26 cellular contexts compared by ENCODE assay signal in genomic region chr14:75492832-75493579, GRCh38. TPM values are rescaled to one million over a fixed set of nuclear protein-coding genes. Genes with fewer than 3 reads are reported as not detected.
DNase-seq lines count a peak whose midpoint lies in the region; ATAC-seq, FAIRE-seq and TF ChIP-seq lines count a peak whose summit lies in the region.
"Had no signal": no experiment of that assay in that cellular context is flagged by ENCODE, and none has a peak within 500 bp of the region (broad histone marks: within the 10 kb centered on the region; RNA-seq: fewer than 3 reads in every experiment).

No MANE protein-coding gene starts in this region.

- no peaks in the 10 kb centered on the region for H3K27me3 ChIP-seq in mesenchymal stem cell (ENCODE audit: control insufficient read depth in 1 of 2, insufficient read depth in 1 of 2, low read length in 2 of 2)
- H3K27me3 ChIP-seq in foreskin keratinocyte, result peaks cover 7% of the 10 kb centered on the region
- no peaks in the 10 kb centered on the region for H3K27me3 ChIP-seq in pancreas
- H3K27me3 ChIP-seq: esophagus squamous epithelium, left lung, MG63 had no signal

- no peak overlapping the region for H2BK15ac ChIP-seq in mesenchymal stem cell (ENCODE audit: low read depth, poor library complexity, severe bottlenecking)

- H3K4me3 Mint-ChIP-seq in activated CD4-positive, alpha-beta T cell treated with anti-CD3 and anti-CD28 coated beads, Interleukin-2, amount 10 ng/mL, durations not matched to agents 24 days and 14 days, result peak overlapping the region; percentile 31
- H3K4me3 Mint-ChIP-seq in activated CD8-positive, alpha-beta T cell treated with anti-CD3 and anti-CD28 coated beads for 36 hours, result no peak overlapping the region
- H3K4me3 Mint-ChIP-seq: CD14-positive monocyte, H9 had no signal

- H2BK5ac ChIP-seq in mesenchymal stem cell (ENCODE audit: low read depth, low read length, poor library complexity, severe bottlenecking), result no peak overlapping the region

- no peak overlapping the region for H3K4me2 ChIP-seq in mesenchymal stem cell (ENCODE audit: low read length, poor library complexity, severe bottlenecking)

- peaks cover 56% of the 10 kb centered on the region for H3K4me1 Mint-ChIP-seq in activated CD4-positive, alpha-beta T cell treated with anti-CD3 and anti-CD28 coated beads, Interleukin-2, amount 10 ng/mL, durations not matched to agents 24 days and 14 days
- H3K4me1 Mint-ChIP-seq in activated CD8-positive, alpha-beta T cell treated with anti-CD3 and anti-CD28 coated beads for 36 hours (ENCODE audit: low read depth), result peaks cover 56% of the 10 kb centered on the region

- no peak overlapping the region for H2AK5ac ChIP-seq in mesenchymal stem cell (ENCODE audit: low read length, severe bottlenecking)

- no peaks in the 10 kb centered on the region for H3K27me3 Mint-ChIP-seq in activated CD4-positive, alpha-beta T cell treated with anti-CD3 and anti-CD28 coated beads, Interleukin-2, amount 10 ng/mL, durations not matched to agents 24 days and 14 days
- H3K27me3 Mint-ChIP-seq in activated CD8-positive, alpha-beta T cell treated with anti-CD3 and anti-CD28 coated beads for 36 hours, result no peaks in the 10 kb centered on the region

- peak overlapping the region; percentile 84 for H3K27ac Mint-ChIP-seq in activated CD4-positive, alpha-beta T cell treated with anti-CD3 and anti-CD28 coated beads, Interleukin-2, amount 10 ng/mL, durations not matched to agents 24 days and 14 days
- peak overlapping the region; percentile 61 for H3K27ac Mint-ChIP-seq in activated CD8-positive, alpha-beta T cell treated with anti-CD3 and anti-CD28 coated beads for 36 hours
- H3K27ac Mint-ChIP-seq: CD14-positive monocyte had no signal

- no peak overlapping the region for H3K9ac ChIP-seq in mesenchymal stem cell (ENCODE audit: low read length)

- no peak overlapping the region for H3K14ac ChIP-seq in mesenchymal stem cell (ENCODE audit: low read length in 2 of 2)

- H3K18ac ChIP-seq in mesenchymal stem cell (ENCODE audit: low read depth in 1 of 2, low read length in 2 of 2), result no peak overlapping the region

- 94% methylated on average over 6 of the region's 9 CpGs for WGBS in mesenchymal stem cell
- WGBS in pancreas, 2 donors, result 87 to 88% methylated on average over 9 of the region's 9 CpGs

- H2AFZ ChIP-seq in mesenchymal stem cell (ENCODE audit: low read depth, low read length), result no peak overlapping the region

- no peaks in the 10 kb centered on the region for H3K79me1 ChIP-seq in mesenchymal stem cell (replicated peaks; ENCODE audit: low read length, poor library complexity, severe bottlenecking)

- no peaks in the 10 kb centered on the region for H3K36me3 Mint-ChIP-seq in activated CD4-positive, alpha-beta T cell treated with anti-CD3 and anti-CD28 coated beads, Interleukin-2, amount 10 ng/mL, durations not matched to agents 24 days and 14 days (ENCODE audit: low read depth)
- no peaks in the 10 kb centered on the region for H3K36me3 Mint-ChIP-seq in activated CD8-positive, alpha-beta T cell treated with anti-CD3 and anti-CD28 coated beads for 36 hours (ENCODE audit: low read depth)
- H3K36me3 Mint-ChIP-seq: CD14-positive monocyte had no signal

- no peak for DNase-seq in activated CD4-positive, alpha-beta T cell treated with anti-CD3 and anti-CD28 coated beads, Interleukin-2, amount 10 ng/mL, durations not matched to agents 24 days and 14 days
- DNase-seq in activated CD4-positive, alpha-beta T cell treated with anti-CD3 and anti-CD28 coated beads, Interleukin-2, amount 50 U/mL, for 4 hours, result no peak
- no peak for DNase-seq in GM18507 (ENCODE audit: extremely low spot score, insufficient read length, low read depth)
- peak; percentile 23 for DNase-seq in activated CD8-positive, alpha-beta T cell treated with anti-CD3 and anti-CD28 coated beads for 36 hours
- DNase-seq in mesenchymal stem cell, result no peak
- DNase-seq in A172 (ENCODE audit: low spot score), result no peak
- no peak for DNase-seq in foreskin keratinocyte
- DNase-seq in pancreas, result no peak
- DNase-seq: activated effector memory CD4-positive, alpha-beta T cell treated with Interleukin-2 at 50 U/mL for 16 hours; aorta; DMS153; effector CD8-positive, alpha-beta T cell; esophagus squamous epithelium; GDM1; H9; IMR-90; left lung; MG63; NCI-H1694; retina had no signal

- no peak for ATAC-seq in activated CD8-positive, alpha-beta T cell treated with anti-CD3 and anti-CD28 coated beads for 36 hours
- ATAC-seq in foreskin keratinocyte (no peak), pancreas (no peak)
- ATAC-seq: left lung had no signal

- H3K27ac ChIP-seq in mesenchymal stem cell (ENCODE audit: low read length, poor library complexity, severe bottlenecking), result no peak overlapping the region
- H3K27ac ChIP-seq in foreskin keratinocyte, result no peak overlapping the region
- H3K27ac ChIP-seq in pancreas, result no peak overlapping the region
- H3K27ac ChIP-seq: esophagus squamous epithelium, HL-60, left lung, SK-N-MC had no signal

- peak overlapping the region; percentile 17 for H4K8ac ChIP-seq in mesenchymal stem cell (ENCODE audit: low read length)

- no peak overlapping the region for H4K91ac ChIP-seq in mesenchymal stem cell (ENCODE audit: low read length)

- H3K4me1 ChIP-seq in mesenchymal stem cell (ENCODE audit: control insufficient read depth, insufficient read depth, low read depth, low read length), result no peaks in the 10 kb centered on the region
- H3K4me1 ChIP-seq in foreskin keratinocyte, result no peaks in the 10 kb centered on the region
- H3K4me1 ChIP-seq in pancreas, result peaks cover 0 to 5% (median 0%) of the 10 kb centered on the region in 3 donors

- CTCF ChIA-PET in activated CD8-positive, alpha-beta T cell treated with anti-CD3 and anti-CD28 coated beads for 36 hours (lab: Charles Lee), result interaction anchor here (1.5 to 3.9 kb wide), 3 partner anchors 27 to 185 kb away, joined by 3 to 16 read pairs (median 10); no protein-coding TSS in a partner anchor

- no peak overlapping the region for H2BK120ac ChIP-seq in mesenchymal stem cell (ENCODE audit: low read depth, low read length)

- no peak overlapping the region for H3K4me3 ChIP-seq in mesenchymal stem cell (ENCODE audit: insufficient read depth in 1 of 2, low read depth in 1 of 2, low read length in 2 of 2)
- no peak overlapping the region for H3K4me3 ChIP-seq in pancreas
- H3K4me3 ChIP-seq: esophagus squamous epithelium, left lung, MG63, SK-N-MC had no signal

- H3K36me3 ChIP-seq in mesenchymal stem cell (ENCODE audit: control insufficient read depth in 1 of 2, insufficient read depth in 2 of 2, low read depth in 1 of 2, low read length in 2 of 2) (no peaks in the 10 kb centered on the region), pancreas (no peaks in the 10 kb centered on the region)
- H3K36me3 ChIP-seq: esophagus squamous epithelium, left lung, MG63 had no signal

- peak; percentile 26 for FAIRE-seq in GM18507 (lab: Jason Lieb, UNC)
- FAIRE-seq in pancreas (lab: Jason Lieb, UNC), result no peak
- FAIRE-seq: RCC 7860, TTC549 had no signal

- no peak overlapping the region for H3K4ac ChIP-seq in mesenchymal stem cell (ENCODE audit: low read depth in 1 of 2, low read length in 2 of 2)

- H3K23ac ChIP-seq in mesenchymal stem cell (ENCODE audit: low read length in 2 of 2), result no peak overlapping the region

- no peaks in the 10 kb centered on the region for H3K9me3 ChIP-seq in mesenchymal stem cell (ENCODE audit: control insufficient read depth, low read length)
- no peaks in the 10 kb centered on the region for H3K9me3 ChIP-seq in pancreas
- H3K9me3 ChIP-seq: esophagus squamous epithelium, left lung, MG63 had no signal

- no peaks in the 10 kb centered on the region for H3K9me3 Mint-ChIP-seq in activated CD4-positive, alpha-beta T cell treated with anti-CD3 and anti-CD28 coated beads, Interleukin-2, amount 10 ng/mL, durations not matched to agents 24 days and 14 days
- H3K9me3 Mint-ChIP-seq in activated CD8-positive, alpha-beta T cell treated with anti-CD3 and anti-CD28 coated beads for 36 hours, result peaks cover 3% of the 10 kb centered on the region
- H3K9me3 Mint-ChIP-seq: H9 had no signal

- POLR2A ChIA-PET in activated CD8-positive, alpha-beta T cell treated with anti-CD3 and anti-CD28 coated beads for 36 hours (lab: Charles Lee), result interaction anchor here (1.1 to 3.7 kb wide), 2 partner anchors 16 to 69 kb away, joined by 5 to 16 read pairs; no protein-coding TSS in a partner anchor

- intact Hi-C loops in activated CD4-positive, alpha-beta T cell treated with anti-CD3 and anti-CD28 coated beads, Interleukin-2, amount 10 ng/mL, durations not matched to agents 24 days and 14 days (cut with micrococcal nuclease), result loop anchor here (1.0 kb wide), 1 partner anchor 17 kb away; no protein-coding TSS in a partner anchor
- intact Hi-C loops in activated CD8-positive, alpha-beta T cell treated with anti-CD3 and anti-CD28 coated beads for 36 hours (cut with micrococcal nuclease), result loop anchor here (5.0 to 10.0 kb wide), 2 partner anchors 69 to 162 kb away; no protein-coding TSS in a partner anchor
- intact Hi-C loops in pancreas (cut with DNase I), result loop anchor here in 1 of 3 donors (10.0 kb wide), 1 partner anchor 358 kb away; no protein-coding TSS in a partner anchor

- no peak for TF ChIP-seq CTCF in activated CD8-positive, alpha-beta T cell treated with anti-CD3 and anti-CD28 coated beads for 36 hours (IDR thresholded peaks at IDR 0.05)
- TF ChIP-seq CTCF in foreskin keratinocyte (conservative IDR thresholded peaks at IDR 0.05) (no peak), pancreas (IDR thresholded peaks at IDR 0.05) (no peak)

- no peak overlapping the region for H2BK12ac ChIP-seq in mesenchymal stem cell (ENCODE audit: low read length in 2 of 2)

RNA-seq across cellular contexts. Expression of gene BATF, which starts 29.3 kb away (rescaled TPM):
- 175 and 178 TPM in 2 replicates for total RNA-seq in activated CD4-positive, alpha-beta T cell treated with anti-CD3 and anti-CD28 coated beads, Interleukin-2, amount 10 ng/mL, durations not matched to agents 24 days and 14 days
- total RNA-seq in activated CD8-positive, alpha-beta T cell treated with anti-CD3 and anti-CD28 coated beads for 36 hours, result 10 to 100 TPM; 46.4 to 47.0 TPM
- not detected for polyA plus RNA-seq in mesenchymal stem cell (2013, experiment 1 of 2)
- polyA plus RNA-seq in mesenchymal stem cell (2013, experiment 2 of 2), result 0.04 TPM
- total RNA-seq in A172 (2014; rRNA removed; shearing (Covaris generic)), result not detected in 2 replicates
- total RNA-seq in foreskin keratinocyte, result not detected in 2 replicates
- not detected in 2 replicates for polyA plus RNA-seq in foreskin keratinocyte
- total RNA-seq in pancreas, result 1 to 10 TPM in 1 of 6 donors, under 1 TPM in 4, not detected in 1; 0.28 to 1.7 (median 0.63) TPM
- 1 to 10 TPM; 1.2 to 1.7 TPM for polyA plus RNA-seq in pancreas
- total RNA-seq: H9, IMR-90 had no signal
- polyA plus RNA-seq: AG04450, IMR-90 had no signal

Comparison
In these comparisons a context has a peak if more than half of its experiments do, and no peak if none do; other contexts are left out.
1. RNA of gene BATF, which starts 29.3 kb away (total RNA-seq): 175 to 178 TPM in activated CD4-positive, alpha-beta T cell treated with anti-CD3 and anti-CD28 coated beads, Interleukin-2, amount 10 ng/mL, durations not matched to agents 24 days and 14 days and 46.4 to 47.0 TPM in activated CD8-positive, alpha-beta T cell treated with anti-CD3 and anti-CD28 coated beads for 36 hours; 0.28 to 1.7 TPM in pancreas, not detected in A172 and not detected in foreskin keratinocyte; every median in the first group is over 10 times any median in the second.